In the genomic region with DNA sequence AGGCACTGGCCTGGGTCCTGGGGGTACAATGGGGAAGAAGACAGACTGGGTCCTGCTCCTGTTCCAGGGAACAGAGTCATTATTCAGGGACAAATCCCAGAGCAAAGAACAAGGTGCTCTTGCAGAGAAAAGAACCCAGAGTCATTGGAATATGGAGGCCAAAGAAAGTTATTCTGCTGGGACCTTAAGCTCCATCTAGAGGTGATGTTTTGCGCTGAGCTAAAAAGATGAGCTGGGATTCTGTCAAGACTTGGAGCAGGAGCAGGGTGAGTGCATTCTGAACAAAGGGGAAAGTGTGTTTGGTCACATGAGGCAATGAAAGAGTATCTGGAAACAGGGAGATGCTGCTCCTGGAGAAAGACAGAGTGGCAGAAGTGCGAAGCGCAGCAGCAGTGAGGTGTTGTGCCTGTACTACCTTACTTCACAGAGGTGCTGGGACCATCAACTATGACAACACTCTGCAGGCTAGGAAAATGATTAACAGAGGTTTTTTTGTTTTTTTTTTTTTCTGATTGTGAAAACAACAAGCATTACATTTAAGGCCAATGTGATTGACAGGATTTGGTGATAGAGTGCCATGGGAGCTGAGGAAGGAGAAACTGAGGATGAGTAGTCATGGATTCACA, we compare ENCODE assay signal across 10 cellular contexts.
A peak's percentile ranks its signal among the peaks of the same experiment; 100 is the strongest.
DNase-seq lines count a peak whose midpoint lies in the region; ATAC-seq, FAIRE-seq and TF ChIP-seq lines count a peak whose summit lies in the region.
"Had no signal": no experiment of that assay in that cellular context is flagged by ENCODE, and none has a peak within 500 bp of the region (broad histone marks: within the 10 kb centered on the region; RNA-seq: fewer than 3 reads in every experiment).

No MANE protein-coding gene starts in this region.

- H3K27me3 ChIP-seq in PC-9 (ENCODE audit: insufficient read depth, low read depth) (no peaks in the 10 kb centered on the region), adrenal gland (no peaks in the 10 kb centered on the region)
- H3K27me3 ChIP-seq: testis had no signal

- no peak for TF ChIP-seq EP300 in A549 (IDR thresholded peaks at IDR 0.05)

- no peaks in the 10 kb centered on the region for H3K9me3 ChIP-seq in A549
- H3K9me3 ChIP-seq in PC-9 (ENCODE audit: insufficient read depth, low read depth) = no peaks in the 10 kb centered on the region
- no peaks in the 10 kb centered on the region for H3K9me3 ChIP-seq in adrenal gland (replicated peaks in 1 of 3)
- H3K9me3 ChIP-seq: testis had no signal

- no peak for TF ChIP-seq POLR2A in A549 (IDR thresholded peaks at IDR 0.05; ENCODE audit: low read length)
- TF ChIP-seq POLR2A in adrenal gland (IDR thresholded peaks at IDR 0.05) = no peak

- H3K4me2 ChIP-seq in A549 (no peak overlapping the region), PC-9 (no peak overlapping the region)

- H3K36me3 ChIP-seq in PC-9 (ENCODE audit: low read depth) (no peaks in the 10 kb centered on the region), adrenal gland (replicated peaks in 1 of 2) (no peaks in the 10 kb centered on the region)

- H3K4me1 ChIP-seq in A549 (no peaks in the 10 kb centered on the region), PC-9 (replicated peaks; ENCODE audit: insufficient read depth) (no peaks in the 10 kb centered on the region), adrenal gland (replicated peaks in 1 of 2) (no peaks in the 10 kb centered on the region)
- H3K4me1 ChIP-seq: testis had no signal

- DNase-seq in A549 (ENCODE audit: low read depth in 1 of 2, low spot score in 1 of 2) = peak; percentile 2 to 30
- peak; percentile 46 for DNase-seq in GM13976 (ENCODE audit: low spot score)
- no peak for DNase-seq in PC-9
- DNase-seq in foreskin fibroblast = peak in 1 of 2 donors; percentile 26
- DNase-seq in islet precursor cell = no peak
- DNase-seq in adrenal gland = no peak
- no peak for DNase-seq in NCI-H2196 (lab: John Stamatoyannopoulos, UW; ENCODE audit: unreplicated experiment)
- DNase-seq: NCI-H1105, testis had no signal

- ATAC-seq in A549 (peak; percentile 76 to 77; a peak in 5 of 6 replicates), HG03520 (IDR thresholded peaks at IDR 0.05; ENCODE audit: unreplicated experiment) (no peak)

- no peak overlapping the region for H2AFZ ChIP-seq in PC-9

- in situ Hi-C loops in GM13976 (cut with MboI; ENCODE audit: low sequenced_read_pairs, unreplicated experiment) = no loop called here

- CTCF ChIA-PET in A549 (lab: Yijun Ruan, JAX) (interaction anchor here (0.6 to 1.1 kb wide), 6 partner anchors 115 to 156 kb away, joined by 3 to 4 read pairs (median 3); no protein-coding TSS in a partner anchor), PC-9 (lab: Charles Lee) (no interaction called here)

- H3K27ac ChIP-seq in A549 (no peak overlapping the region), PC-9 (no peak overlapping the region), adrenal gland (no peak overlapping the region)
- H3K27ac ChIP-seq: testis had no signal

- no peaks in the 10 kb centered on the region for H3K9me2 ChIP-seq in PC-9 (ENCODE audit: insufficient read depth)

- TF ChIP-seq CTCF in A549 (IDR thresholded peaks at IDR 0.05) (peak; percentile 18; the same call in 1 of the 3 replicates), GM13976 (IDR thresholded peaks at IDR 0.05; ENCODE audit: borderline replicate concordance, control extremely low read depth, extremely low read depth, insufficient read depth, missing control alignments) (peak; percentile 19), PC-9 (conservative IDR thresholded peaks at IDR 0.05) (peak; percentile 33; the same call in 1 of the 2 replicates), foreskin fibroblast (IDR thresholded peaks at IDR 0.05; ENCODE audit: low read depth, low read length) (peak; percentile 23), adrenal gland (IDR thresholded peaks at IDR 0.05) (peak in 2 of 6 experiments; percentile 29 to 32)

- intact Hi-C loops in PC-9 (cut with micrococcal nuclease; ENCODE audit: unreplicated experiment) = no loop called here
- intact Hi-C loops in adrenal gland (cut with DNase I) = no loop called here

- H3K4me3 ChIP-seq in A549 = no peak overlapping the region
- H3K4me3 ChIP-seq in PC-9 = no peak overlapping the region
- no peak overlapping the region for H3K4me3 ChIP-seq in foreskin fibroblast (ENCODE audit: low read depth in 1 of 2, low read length in 2 of 2)
- H3K4me3 ChIP-seq in adrenal gland = no peak overlapping the region
- H3K4me3 ChIP-seq: testis had no signal

- H3F3A ChIP-seq in PC-9 (ENCODE audit: insufficient read depth, low read depth) = no peaks in the 10 kb centered on the region

- FAIRE-seq in A549 (lab: Jason Lieb, UNC) = no peak

- no peaks in the 10 kb centered on the region for H3K79me2 ChIP-seq in PC-9 (ENCODE audit: low read depth)

- no TSS peak for BruUV-seq in PC-9 (replicated peaks; lab: Mats Ljungman, UMichigan)

- peak; percentile 24 to 43; a peak in 2 of 5 replicates for TF ChIP-seq RAD21 in A549 (conservative IDR thresholded peaks at IDR 0.05 in 1 of 2, IDR thresholded peaks at IDR 0.05 in 1 of 2)

- POLR2A ChIA-PET in A549 (lab: Yijun Ruan, JAX) = no interaction called here
- POLR2A ChIA-PET in PC-9 (lab: Charles Lee; ENCODE audit: unreplicated experiment) = no interaction called here

- H4K20me1 ChIP-seq in PC-9 (ENCODE audit: insufficient read depth) = no peaks in the 10 kb centered on the region

- WGBS in A549 (ENCODE audit: missing lambda C conversion rate) = 25% methylated on average over 3 of the region's 3 CpGs
- 61 to 90% (median 77%) methylated on average over 3 of the region's 3 CpGs for WGBS in adrenal gland, 4 donors

TF ChIP-seq in A549, 52 proteins besides CTCF, POLR2A, EP300 and RAD21:
- TF ChIP-seq ESRRA (IDR thresholded peaks at IDR 0.05; ENCODE audit: borderline replicate concordance, low read length) (no peak), JUN (IDR thresholded peaks at IDR 0.05) (no peak), FOXS1 (CRISPR knock-in tag; IDR thresholded peaks at IDR 0.05) (no peak), RNF2 (IDR thresholded peaks at IDR 0.05; ENCODE audit: borderline replicate concordance, low read depth) (no peak), ELK1 (IDR thresholded peaks at IDR 0.05; ENCODE audit: low read depth, low read length) (no peak), CBX8 (IDR thresholded peaks at IDR 0.05) (no peak), GATA3 (IDR thresholded peaks at IDR 0.05; ENCODE audit: borderline replicate concordance) (no peak), FOSL2 (IDR thresholded peaks at IDR 0.05) (no peak), FOSL2 (CRISPR knock-in tag; IDR thresholded peaks at IDR 0.05) (no peak), EHMT2 (IDR thresholded peaks at IDR 0.05; ENCODE audit: low read depth) (no peak), CHD4 (IDR thresholded peaks at IDR 0.05; ENCODE audit: borderline replicate concordance) (no peak)
- TF ChIP-seq, protein P1, sequence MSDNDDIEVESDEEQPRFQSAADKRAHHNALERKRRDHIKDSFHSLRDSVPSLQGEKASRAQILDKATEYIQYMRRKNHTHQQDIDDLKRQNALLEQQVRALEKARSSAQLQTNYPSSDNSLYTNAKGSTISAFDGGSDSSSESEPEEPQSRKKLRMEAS (IDR thresholded peaks at IDR 0.05) = no peak
- TF ChIP-seq, protein P2, sequence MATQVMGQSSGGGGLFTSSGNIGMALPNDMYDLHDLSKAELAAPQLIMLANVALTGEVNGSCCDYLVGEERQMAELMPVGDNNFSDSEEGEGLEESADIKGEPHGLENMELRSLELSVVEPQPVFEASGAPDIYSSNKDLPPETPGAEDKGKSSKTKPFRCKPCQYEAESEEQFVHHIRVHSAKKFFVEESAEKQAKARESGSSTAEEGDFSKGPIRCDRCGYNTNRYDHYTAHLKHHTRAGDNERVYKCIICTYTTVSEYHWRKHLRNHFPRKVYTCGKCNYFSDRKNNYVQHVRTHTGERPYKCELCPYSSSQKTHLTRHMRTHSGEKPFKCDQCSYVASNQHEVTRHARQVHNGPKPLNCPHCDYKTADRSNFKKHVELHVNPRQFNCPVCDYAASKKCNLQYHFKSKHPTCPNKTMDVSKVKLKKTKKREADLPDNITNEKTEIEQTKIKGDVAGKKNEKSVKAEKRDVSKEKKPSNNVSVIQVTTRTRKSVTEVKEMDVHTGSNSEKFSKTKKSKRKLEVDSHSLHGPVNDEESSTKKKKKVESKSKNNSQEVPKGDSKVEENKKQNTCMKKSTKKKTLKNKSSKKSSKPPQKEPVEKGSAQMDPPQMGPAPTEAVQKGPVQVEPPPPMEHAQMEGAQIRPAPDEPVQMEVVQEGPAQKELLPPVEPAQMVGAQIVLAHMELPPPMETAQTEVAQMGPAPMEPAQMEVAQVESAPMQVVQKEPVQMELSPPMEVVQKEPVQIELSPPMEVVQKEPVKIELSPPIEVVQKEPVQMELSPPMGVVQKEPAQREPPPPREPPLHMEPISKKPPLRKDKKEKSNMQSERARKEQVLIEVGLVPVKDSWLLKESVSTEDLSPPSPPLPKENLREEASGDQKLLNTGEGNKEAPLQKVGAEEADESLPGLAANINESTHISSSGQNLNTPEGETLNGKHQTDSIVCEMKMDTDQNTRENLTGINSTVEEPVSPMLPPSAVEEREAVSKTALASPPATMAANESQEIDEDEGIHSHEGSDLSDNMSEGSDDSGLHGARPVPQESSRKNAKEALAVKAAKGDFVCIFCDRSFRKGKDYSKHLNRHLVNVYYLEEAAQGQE (IDR thresholded peaks at IDR 0.05) = no peak

Comparison
In these comparisons a context has a peak if more than half of its experiments do, and no peak if none do; other contexts are left out.
1. DNase-seq: peak in A549 (2 of 2) and GM13976 (single experiment); none in PC-9 (0 of 2), islet precursor cell (single experiment), adrenal gland (0 of 7) and NCI-H2196 (single experiment).